In the genomic region with DNA sequence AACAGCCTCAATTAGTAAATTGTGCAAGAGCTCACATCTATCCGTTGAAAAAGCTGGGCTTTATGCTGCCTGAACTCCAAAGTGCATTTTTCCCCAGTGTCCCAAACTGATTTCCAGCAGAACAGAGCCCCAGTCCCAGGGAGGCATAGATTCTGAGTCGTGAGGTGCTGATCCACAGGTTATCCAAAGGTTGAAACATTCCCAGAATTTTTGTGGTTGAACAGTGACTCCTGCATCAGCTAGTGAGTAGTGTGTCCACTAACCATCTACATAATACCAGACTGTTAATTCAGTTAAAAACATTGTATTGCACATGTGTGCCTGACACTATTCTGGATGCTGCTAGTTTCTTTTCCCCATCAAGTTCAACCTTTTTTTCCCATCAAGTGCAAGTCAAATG, we compare ENCODE assay signal across 26 cellular contexts.
DNase-seq lines count a peak whose midpoint lies in the region; ATAC-seq and TF ChIP-seq lines count a peak whose summit lies in the region.
"Had no signal": no experiment of that assay in that cellular context is flagged by ENCODE, and none has a peak within 500 bp of the region (broad histone marks: within the 10 kb centered on the region; RNA-seq: fewer than 3 reads in every experiment).

No MANE protein-coding gene starts in this region.

- WGBS in mammary epithelial cell (ENCODE audit: low coverage, missing lambda C conversion rate), result 46% methylated on average over 2 of the region's 2 CpGs
- 40 to 57% (median 46%) methylated on average over 2 of the region's 2 CpGs for WGBS in ovary, 3 donors

- H2AFZ ChIP-seq in mammary epithelial cell (ENCODE audit: low read depth, low read length), result no peak overlapping the region

- ATAC-seq in HG02588 (IDR thresholded peaks at IDR 0.05; ENCODE audit: unreplicated experiment), result no peak
- ATAC-seq: K562, Panc1 had no signal

- TF ChIP-seq EP300 in ovary (IDR thresholded peaks at IDR 0.05), result no peak

- CTCF ChIA-PET in mammary epithelial cell (lab: Charles Lee; ENCODE audit: low non-redundant PET), result no interaction called here

- peaks cover 29% of the 10 kb centered on the region for H3K4me1 ChIP-seq in mammary epithelial cell (ENCODE audit: insufficient read depth, low read length)
- no peaks in the 10 kb centered on the region for H3K4me1 ChIP-seq in breast epithelium
- H3K4me1 ChIP-seq in ovary (ENCODE audit: insufficient read depth), result no peaks in the 10 kb centered on the region

- in situ Hi-C loops in mammary epithelial cell (cut with MboI; ENCODE audit: low sequenced_read_pairs in 2 of 2), result no loop called here

- BruUV-seq in mammary epithelial cell (replicated peaks; lab: Mats Ljungman, UMichigan), result no TSS peak

- H3K79me2 ChIP-seq in mammary epithelial cell (ENCODE audit: insufficient read depth, low read length), result no peaks in the 10 kb centered on the region

- TF ChIP-seq CTCF in mammary epithelial cell (conservative IDR thresholded peaks at IDR 0.05 in 1 of 2, IDR thresholded peaks at IDR 0.05 in 1 of 2; ENCODE audit: extremely low read depth in 1 of 2, insufficient read depth in 1 of 2, low read depth in 1 of 2, low read length in 2 of 2) (no peak), breast epithelium (IDR thresholded peaks at IDR 0.05) (no peak), ovary (IDR thresholded peaks at IDR 0.05) (no peak)

- no peaks in the 10 kb centered on the region for H4K20me1 ChIP-seq in mammary epithelial cell (ENCODE audit: insufficient read depth, low read length)

- H3K36me3 ChIP-seq in mammary epithelial cell (ENCODE audit: insufficient read depth, low read length), result no peaks in the 10 kb centered on the region
- no peaks in the 10 kb centered on the region for H3K36me3 ChIP-seq in breast epithelium
- no peaks in the 10 kb centered on the region for H3K36me3 ChIP-seq in ovary
- H3K36me3 ChIP-seq: BE2C had no signal

- H3K4me3 ChIP-seq in mammary epithelial cell (replicated peaks in 1 of 3; ENCODE audit: insufficient read depth in 1 of 3, low read depth in 2 of 3, low read length in 3 of 3), result no peak overlapping the region
- no peak overlapping the region for H3K4me3 ChIP-seq in breast epithelium
- no peak overlapping the region for H3K4me3 ChIP-seq in ovary
- H3K4me3 ChIP-seq: K562, SK-N-MC had no signal

- H3K27me3 ChIP-seq in mammary epithelial cell (ENCODE audit: insufficient read depth, low read length) (no peaks in the 10 kb centered on the region), breast epithelium (no peaks in the 10 kb centered on the region), ovary (no peaks in the 10 kb centered on the region)
- H3K27me3 ChIP-seq: BE2C had no signal

- H3K9ac ChIP-seq in mammary epithelial cell (ENCODE audit: insufficient read depth, low read length), result no peak overlapping the region

- H3K9me3 ChIP-seq in mammary epithelial cell (replicated peaks; ENCODE audit: insufficient read depth, low read length) (no peaks in the 10 kb centered on the region), breast epithelium (peaks cover 0 to 6% of the 10 kb centered on the region in 2 donors), ovary (no peaks in the 10 kb centered on the region)
- H3K9me3 ChIP-seq: BE2C had no signal

- H3K4me2 ChIP-seq in mammary epithelial cell (ENCODE audit: insufficient read depth, low read depth, low read length), result peak overlapping the region; percentile 38

- DNase-seq in mammary epithelial cell (peak; percentile 63), breast epithelium (ENCODE audit: low spot score in 2 of 2) (no peak), amniotic epithelial cell (ENCODE audit: low read depth) (peak; percentile 6), islet precursor cell (peak; percentile 73), ovary (no peak), cerebellar cortex (ENCODE audit: low spot score) (no peak)
- DNase-seq in activated CD4-positive, alpha-beta T cell treated with anti-CD3 and anti-CD28 coated beads for 4 hours, result no peak
- DNase-seq: 8988T; ACHN; BE2C; Calu3; CD8-positive, alpha-beta memory T cell; Kasumi-1; MV-4-11; NCI-H1105; NCI-H146; NCI-H1930; NCI-H2107; NCI-H446; NCI-H524 treated with DMSO at 0.1 percent for 48 hours; NCI-H774; SIG-M5 had no signal

- dilution Hi-C loops in mammary epithelial cell (cut with HindIII; ENCODE audit: low sequenced_read_pairs), result no loop called here

- intact Hi-C loops in mammary epithelial cell (cut with micrococcal nuclease), result loop anchor here (5.0 kb wide), 2 partner anchors 44 to 224 kb away; no protein-coding TSS in a partner anchor
- intact Hi-C loops in breast epithelium (cut with DNase I; ENCODE audit: low total_unique reads), result no loop called here
- intact Hi-C loops in ovary (cut with DNase I), result no loop called here

- H3K27ac ChIP-seq in mammary epithelial cell (ENCODE audit: insufficient read depth, low read depth, low read length) (no peak overlapping the region), breast epithelium (no peak overlapping the region), ovary (no peak overlapping the region)
- H3K27ac ChIP-seq: SK-N-MC had no signal

- no peak for TF ChIP-seq POLR2A in breast epithelium (IDR thresholded peaks at IDR 0.05)
- no peak for TF ChIP-seq POLR2A in ovary (IDR thresholded peaks at IDR 0.05)

Comparison
In these comparisons a context has a peak if more than half of its experiments do, and no peak if none do; other contexts are left out.
1. DNase-seq: peak in mammary epithelial cell (single experiment), amniotic epithelial cell (single experiment) and islet precursor cell (single experiment); none in breast epithelium (0 of 2), ovary (0 of 5), cerebellar cortex (single experiment) and activated CD4-positive, alpha-beta T cell treated with anti-CD3 and anti-CD28 coated beads for 4 hours (0 of 2).